Comparison of ENCODE assay signal across 25 cellular contexts in genomic region chr5:138831703-138832102, GRCh38. TPM values are rescaled to one million over a fixed set of nuclear protein-coding genes. Genes with fewer than 3 reads are reported as not detected.
DNase-seq lines count a peak whose midpoint lies in the region; ATAC-seq and TF ChIP-seq lines count a peak whose summit lies in the region.
"Had no signal": no experiment of that assay in that cellular context is flagged by ENCODE, and none has a peak within 500 bp of the region (broad histone marks: within the 10 kb centered on the region; RNA-seq: fewer than 3 reads in every experiment).

No MANE protein-coding gene starts in this region.

- no peak for TF ChIP-seq CTCF in KMS-11 (conservative IDR thresholded peaks at IDR 0.05; ENCODE audit: low read depth, low read length)
- no peak for TF ChIP-seq CTCF in type B pancreatic cell (conservative IDR thresholded peaks at IDR 0.05)

- H3K9me3 ChIP-seq in right cardiac atrium (ENCODE audit: control insufficient read depth, low read length), result no peaks in the 10 kb centered on the region
- H3K9me3 ChIP-seq: Caco-2, prostate gland had no signal

- no peaks in the 10 kb centered on the region for H3K27me3 ChIP-seq in KMS-11 (ENCODE audit: insufficient read depth, low read depth)
- no peaks in the 10 kb centered on the region for H3K27me3 ChIP-seq in right cardiac atrium (ENCODE audit: control insufficient read depth, insufficient read depth)
- H3K27me3 ChIP-seq: MG63 had no signal

- H3K4me1 Mint-ChIP-seq in type B pancreatic cell (ENCODE audit: unreplicated experiment), result peaks cover 25% of the 10 kb centered on the region

- H3K4me1 ChIP-seq in KMS-11 (ENCODE audit: low read depth, poor library complexity, severe bottlenecking) (peaks cover 19% of the 10 kb centered on the region), right cardiac atrium (ENCODE audit: control insufficient read depth, insufficient read depth, low read length) (peaks cover 2% of the 10 kb centered on the region)
- H3K4me1 ChIP-seq: Caco-2, prostate gland had no signal

- TF ChIP-seq POLR2A in erythroblast (IDR thresholded peaks at IDR 0.05; ENCODE audit: low read length), result no peak

- DNase-seq in GM03348 (ENCODE audit: low spot score), result peak; percentile 22
- DNase-seq in fibroblast of peridontal ligament (ENCODE audit: extremely low read depth), result peak; percentile 25
- DNase-seq in type B pancreatic cell (ENCODE audit: extremely low spot score, unreplicated experiment), result no peak
- DNase-seq in activated naive CD4-positive, alpha-beta T cell treated with anti-CD3 and anti-CD28 coated beads, Interleukin-2, amount 50 U/mL, for 16 hours, result no peak
- no peak for DNase-seq in right cardiac atrium
- DNase-seq in erythroblast (lab: John Stamatoyannopoulos, UW), result no peak
- DNase-seq: activated CD4-positive, alpha-beta T cell treated with anti-CD3 and anti-CD28 coated beads, Interleukin-2, amount 50 U/mL, for 1 hour; activated naive CD8-positive, alpha-beta T cell treated with anti-CD3 and anti-CD28 coated beads for 36 hours; Caco-2; glutamatergic neuron; left ventricle myocardium superior; MG63; mucosa of descending colon; NCI-H1436 treated with DMSO at 0.1 percent for 48 hours; NCI-H510A treated with DMSO at 0.1 percent for 48 hours; stimulated activated CD4-positive, alpha-beta T cell treated with anti-CD3 and anti-CD28 coated beads, Interleukin-2, amount 100 ng/mL, for 24 hours; T-helper 2 cell had no signal

- H3K27ac ChIP-seq in KMS-11, result no peak overlapping the region
- H3K27ac ChIP-seq in right cardiac atrium (ENCODE audit: low read length), result no peak overlapping the region
- H3K27ac ChIP-seq: prostate gland, VCaP had no signal

- H3K9ac ChIP-seq in KMS-11, result no peak overlapping the region

- intact Hi-C loops in right cardiac atrium (cut with DNase I), result no loop called here

- H3K36me3 Mint-ChIP-seq in type B pancreatic cell, result peaks cover 52% of the 10 kb centered on the region

- no peaks in the 10 kb centered on the region for H3K27me3 Mint-ChIP-seq in type B pancreatic cell
- H3K27me3 Mint-ChIP-seq: B cell had no signal

- no peaks in the 10 kb centered on the region for H3K36me3 ChIP-seq in KMS-11 (ENCODE audit: insufficient read depth)
- H3K36me3 ChIP-seq: prostate gland had no signal

- H3K4me3 Mint-ChIP-seq in type B pancreatic cell, result no peak overlapping the region
- H3K4me3 Mint-ChIP-seq: activated naive CD8-positive, alpha-beta T cell treated with anti-CD3 and anti-CD28 coated beads for 36 hours; B cell; neural crest cell; stimulated activated effector memory CD8-positive, alpha-beta T cell treated with anti-CD3 and anti-CD28 coated beads, Interleukin-12 subunit alpha, Interleukin-12 subunit beta, amount 100 ng/mL, for 72 hours had no signal

- peaks cover 4% of the 10 kb centered on the region for H3K9me3 Mint-ChIP-seq in type B pancreatic cell
- H3K9me3 Mint-ChIP-seq: activated naive CD8-positive, alpha-beta T cell treated with anti-CD3 and anti-CD28 coated beads for 36 hours; activated T-helper 2 cell treated with anti-CD3 and anti-CD28 coated beads, Interferon-gamma antibody, Interleukin-2, Interleukin-4, amounts not matched to agents 10 μg/mL and 5 μg/mL and 100 μg/mL, durations not matched to agents 14 hours and 24 hours and 36 hours; neural crest cell; stimulated activated effector memory CD8-positive, alpha-beta T cell treated with anti-CD3 and anti-CD28 coated beads, Interleukin-12 subunit alpha, Interleukin-12 subunit beta, amount 100 ng/mL, for 72 hours had no signal

- H3K4me3 ChIP-seq in KMS-11 (IDR thresholded peaks at IDR 0.05; ENCODE audit: insufficient read depth, low read depth, low read length), result no peak overlapping the region
- no peak overlapping the region for H3K4me3 ChIP-seq in right cardiac atrium (ENCODE audit: low read length)
- H3K4me3 ChIP-seq: MG63, mucosa of descending colon, prostate gland had no signal

- no peak for ATAC-seq in right cardiac atrium
- ATAC-seq: HepG2; left ventricle myocardium superior; mucosa of descending colon; stimulated activated effector memory CD8-positive, alpha-beta T cell treated with anti-CD3 and anti-CD28 coated beads, Interleukin-12 subunit alpha, Interleukin-12 subunit beta, amount 100 ng/mL, for 72 hours had no signal

- H2AFZ ChIP-seq in KMS-11 (ENCODE audit: low read depth), result no peak overlapping the region

- H3K27ac Mint-ChIP-seq in type B pancreatic cell, result peak overlapping the region; percentile 22
- H3K27ac Mint-ChIP-seq: activated naive CD8-positive, alpha-beta T cell treated with anti-CD3 and anti-CD28 coated beads for 36 hours; activated T-helper 2 cell treated with anti-CD3 and anti-CD28 coated beads, Interferon-gamma antibody, Interleukin-2, Interleukin-4, amounts not matched to agents 10 μg/mL and 5 μg/mL and 100 μg/mL, durations not matched to agents 14 hours and 24 hours and 36 hours; B cell; stimulated activated effector memory CD8-positive, alpha-beta T cell treated with anti-CD3 and anti-CD28 coated beads, Interleukin-12 subunit alpha, Interleukin-12 subunit beta, amount 100 ng/mL, for 72 hours had no signal

- H3K4me2 ChIP-seq in KMS-11, result peak overlapping the region; percentile 3; the same call in 1 of the 2 replicates

- no peaks in the 10 kb centered on the region for H3K79me2 ChIP-seq in KMS-11 (ENCODE audit: insufficient read depth, low read depth)

- H4K20me1 ChIP-seq in KMS-11 (ENCODE audit: insufficient read depth), result no peaks in the 10 kb centered on the region

RNA-seq across cellular contexts. Expression of gene LRRTM2, which starts 43.4 kb away (rescaled TPM):
- 4.6 TPM in 1 of 2 replicates, not detected in the other for total RNA-seq in type B pancreatic cell (ENCODE audit: low replicate concordance)
- total RNA-seq in right cardiac atrium, result under 1 TPM in 2 of 4 donors, not detected in 2; 0.17 to 0.31 TPM
- 0.07 TPM for polyA plus RNA-seq in right cardiac atrium
- total RNA-seq: activated naive CD8-positive, alpha-beta T cell treated with anti-CD3 and anti-CD28 coated beads for 36 hours; B cell; Caco-2; HepG2; prostate gland had no signal
- polyA plus RNA-seq: HepG2 had no signal

Comparison
In these comparisons a context has a peak if more than half of its experiments do, and no peak if none do; other contexts are left out.
1. DNase-seq: peak in GM03348 (single experiment) and fibroblast of peridontal ligament (single experiment); none in type B pancreatic cell (single experiment), activated naive CD4-positive, alpha-beta T cell treated with anti-CD3 and anti-CD28 coated beads, Interleukin-2, amount 50 U/mL, for 16 hours (single experiment), right cardiac atrium (0 of 3) and erythroblast (0 of 2).